26 cellular contexts compared by ENCODE assay signal in genomic region chr10:56258991-56259390, GRCh38.
"Had no signal": no experiment of that assay in that cellular context is flagged by ENCODE, and none has a peak within 500 bp of the region (broad histone marks: within the 10 kb centered on the region; RNA-seq: fewer than 3 reads in every experiment).

No MANE protein-coding gene starts in this region.

- H3K36me3 ChIP-seq: esophagus squamous epithelium, gastrocnemius medialis, heart right ventricle, left lung, lower lobe of right lung had no signal

- DNase-seq: cortex of kidney; effector CD8-positive, alpha-beta T cell; effector memory CD8-positive, alpha-beta T cell; endodermal cell; erythroblast; esophagus squamous epithelium; foreskin fibroblast; foreskin melanocyte; gastrocnemius medialis; glutamatergic neuron; head of caudate nucleus; heart right ventricle; hippocampal formation; left cardiac atrium; left lung; left ventricle myocardium superior; lower lobe of right lung; mesenchymal stem cell; mucosa of descending colon; naive B cell; naive thymus-derived CD8-positive, alpha-beta T cell had no signal

- FAIRE-seq: endometrium, islet of Langerhans, keratinocyte had no signal

- H3K4me1 ChIP-seq: esophagus squamous epithelium, gastrocnemius medialis, heart right ventricle, left lung, lower lobe of right lung had no signal

- H3K4me3 ChIP-seq: esophagus squamous epithelium, gastrocnemius medialis, heart right ventricle, left lung, lower lobe of right lung, mucosa of descending colon had no signal

- ATAC-seq: effector memory CD8-positive, alpha-beta T cell; esophagus mucosa; gastrocnemius medialis; heart right ventricle; left cardiac atrium; left lung; left ventricle myocardium superior; lower lobe of right lung; mucosa of descending colon; naive thymus-derived CD8-positive, alpha-beta T cell had no signal

- H3K27ac ChIP-seq: epithelial cell of prostate, esophagus squamous epithelium, gastrocnemius medialis, heart right ventricle, left lung, lower lobe of right lung had no signal

- H3K9me3 ChIP-seq: esophagus squamous epithelium, gastrocnemius medialis, lower lobe of right lung, mucosa of descending colon had no signal

- H3K27me3 ChIP-seq: esophagus squamous epithelium, gastrocnemius medialis, heart right ventricle, left lung had no signal
